Comparison of ENCODE assay signal across 8 cellular contexts in genomic region chr16:70298988-70299938, GRCh38. TPM values are rescaled to one million over a fixed set of nuclear protein-coding genes. Genes with fewer than 3 reads are reported as not detected.
A peak's percentile ranks its signal among the peaks of the same experiment; 100 is the strongest.
DNase-seq lines count a peak whose midpoint lies in the region; ATAC-seq and TF ChIP-seq lines count a peak whose summit lies in the region.

Gene DDX19B, plus strand, starts transcription at chr16:70299186. Its CDS starts 112 bp downstream, at chr16:70299298.

- peaks cover 29% of the 10 kb centered on the region for H3K36me3 Mint-ChIP-seq in CD8-positive, alpha-beta T cell
- peaks cover 3% of the 10 kb centered on the region for H3K36me3 Mint-ChIP-seq in IgD-negative memory B cell
- peaks cover 25% of the 10 kb centered on the region for H3K36me3 Mint-ChIP-seq in natural killer cell treated with Interleukin-12 subunit alpha and Interleukin-12 subunit beta and Interleukin-15 and Interleukin-18, amount 100 ng/mL, for 72 hours

- intact Hi-C loops in CD8-positive, alpha-beta T cell (cut with DNase I, micrococcal nuclease): loop anchor here (1.0 to 2.0 kb wide), 3 partner anchors 10 to 48 kb away; partner anchors contain the start of genes DDX19A (in 2 of the 2) and AARS1 (in 1 of the 2)

- H3K27ac ChIP-seq in CD8-positive, alpha-beta T cell (ENCODE audit: low read depth, low read length): peak within 1 kb of the TSS; percentile 97

- peak within 1 kb of the TSS; percentile 75 for H3K4me3 ChIP-seq in CD8-positive, alpha-beta T cell (ENCODE audit: low read depth, low read length)

- H3K4me1 ChIP-seq in CD8-positive, alpha-beta T cell (ENCODE audit: insufficient read depth, low read length): peaks cover 15% of the 10 kb centered on the region

- no peaks in the 10 kb centered on the region for H3K27me3 Mint-ChIP-seq in CD8-positive, alpha-beta T cell (ENCODE audit: low read depth)
- H3K27me3 Mint-ChIP-seq in IgD-negative memory B cell: no peaks in the 10 kb centered on the region
- H3K27me3 Mint-ChIP-seq in natural killer cell treated with Interleukin-12 subunit alpha and Interleukin-12 subunit beta and Interleukin-15 and Interleukin-18, amount 100 ng/mL, for 72 hours: no peaks in the 10 kb centered on the region
- no peaks in the 10 kb centered on the region for H3K27me3 Mint-ChIP-seq in stimulated activated naive CD8-positive, alpha-beta T cell treated with anti-CD3 and anti-CD28 coated beads, Interleukin-15, amount 100 ng/mL, for 72 hours

- DNase-seq in CD8-positive, alpha-beta T cell: peak; percentile 13 to 76 (median 55)
- peak; percentile 84 for DNase-seq in RPMI8226
- peak; percentile 83 for DNase-seq in activated effector memory CD4-positive, alpha-beta T cell treated with anti-CD3 and anti-CD28 coated beads, Interleukin-2, amount 50 U/mL, for 16 hours
- peak; percentile 30 for DNase-seq in fibroblast of the conjunctiva (ENCODE audit: low read depth)
- peak; percentile 84 for DNase-seq in natural killer cell treated with Interleukin-12 subunit alpha and Interleukin-12 subunit beta and Interleukin-15 and Interleukin-18, amount 100 ng/mL, for 72 hours (ENCODE audit: low spot score)
- DNase-seq in stimulated activated naive CD8-positive, alpha-beta T cell treated with anti-CD3 and anti-CD28 coated beads, Interleukin-15, amount 100 ng/mL, for 72 hours: peak; percentile 42 to 55

- peak within 1 kb of the TSS; percentile 99 for H3K27ac Mint-ChIP-seq in CD8-positive, alpha-beta T cell
- H3K27ac Mint-ChIP-seq in IgD-negative memory B cell: peak within 1 kb of the TSS; percentile 86 to 99 (median 99)
- peak within 1 kb of the TSS; percentile 91 to 99 for H3K27ac Mint-ChIP-seq in natural killer cell treated with Interleukin-12 subunit alpha and Interleukin-12 subunit beta and Interleukin-15 and Interleukin-18, amount 100 ng/mL, for 72 hours
- peak within 1 kb of the TSS; percentile 97 to 99 for H3K27ac Mint-ChIP-seq in stimulated activated naive CD8-positive, alpha-beta T cell treated with anti-CD3 and anti-CD28 coated beads, Interleukin-15, amount 100 ng/mL, for 72 hours

- peak; percentile 81 for ATAC-seq in CD8-positive, alpha-beta T cell
- peak; percentile 86 for ATAC-seq in GM21447 (IDR thresholded peaks at IDR 0.05; ENCODE audit: unreplicated experiment)
- ATAC-seq in natural killer cell treated with Interleukin-12 subunit alpha and Interleukin-12 subunit beta and Interleukin-15 and Interleukin-18, amount 100 ng/mL, for 72 hours: peak; percentile 92 to 93
- peak; percentile 92 for ATAC-seq in stimulated activated naive CD8-positive, alpha-beta T cell treated with anti-CD3 and anti-CD28 coated beads, Interleukin-15, amount 100 ng/mL, for 72 hours

- H3K27me3 ChIP-seq in CD8-positive, alpha-beta T cell (ENCODE audit: insufficient read depth, low read length): no peaks in the 10 kb centered on the region

- peaks cover 43% of the 10 kb centered on the region for H3K4me1 Mint-ChIP-seq in CD8-positive, alpha-beta T cell (ENCODE audit: low read depth)
- H3K4me1 Mint-ChIP-seq in IgD-negative memory B cell: peaks cover 20 to 30% (median 28%) of the 10 kb centered on the region in 3 donors
- H3K4me1 Mint-ChIP-seq in natural killer cell treated with Interleukin-12 subunit alpha and Interleukin-12 subunit beta and Interleukin-15 and Interleukin-18, amount 100 ng/mL, for 72 hours (ENCODE audit: low read depth in 2 of 2): peaks cover 21 to 34% of the 10 kb centered on the region in 2 donors
- H3K4me1 Mint-ChIP-seq in stimulated activated naive CD8-positive, alpha-beta T cell treated with anti-CD3 and anti-CD28 coated beads, Interleukin-15, amount 100 ng/mL, for 72 hours: peaks cover 46% of the 10 kb centered on the region

- no peak for TF ChIP-seq CTCF in CD8-positive, alpha-beta T cell (IDR thresholded peaks at IDR 0.05)

- H3K9me3 Mint-ChIP-seq in CD8-positive, alpha-beta T cell: no peaks in the 10 kb centered on the region
- H3K9me3 Mint-ChIP-seq in IgD-negative memory B cell: peaks cover 3 to 9% (median 3%) of the 10 kb centered on the region in 3 donors
- H3K9me3 Mint-ChIP-seq in natural killer cell treated with Interleukin-12 subunit alpha and Interleukin-12 subunit beta and Interleukin-15 and Interleukin-18, amount 100 ng/mL, for 72 hours: peaks cover 3% of the 10 kb centered on the region
- H3K9me3 Mint-ChIP-seq in stimulated activated naive CD8-positive, alpha-beta T cell treated with anti-CD3 and anti-CD28 coated beads, Interleukin-15, amount 100 ng/mL, for 72 hours: peaks cover 15 to 16% of the 10 kb centered on the region in 2 donors

- CTCF ChIA-PET in CD8-positive, alpha-beta T cell (lab: Charles Lee): interaction anchor here (0.9 to 2.5 kb wide), 4 partner anchors 15 to 227 kb away, joined by 3 to 9 read pairs (median 4); partner anchors contain the start of gene DDX19A

- H3K4me3 Mint-ChIP-seq in CD8-positive, alpha-beta T cell: peak within 1 kb of the TSS; percentile 97
- peak within 1 kb of the TSS; percentile 94 to 98 (median 97) for H3K4me3 Mint-ChIP-seq in IgD-negative memory B cell
- peak within 1 kb of the TSS; percentile 87 for H3K4me3 Mint-ChIP-seq in natural killer cell treated with Interleukin-12 subunit alpha and Interleukin-12 subunit beta and Interleukin-15 and Interleukin-18, amount 100 ng/mL, for 72 hours
- H3K4me3 Mint-ChIP-seq in stimulated activated naive CD8-positive, alpha-beta T cell treated with anti-CD3 and anti-CD28 coated beads, Interleukin-15, amount 100 ng/mL, for 72 hours: peak within 1 kb of the TSS; percentile 92 to 93

- H3K36me3 ChIP-seq in CD8-positive, alpha-beta T cell (ENCODE audit: insufficient read depth, low read length): no peaks in the 10 kb centered on the region

- H3K9me3 ChIP-seq in CD8-positive, alpha-beta T cell (ENCODE audit: low read length): no peaks in the 10 kb centered on the region

- POLR2A ChIA-PET in CD8-positive, alpha-beta T cell (lab: Charles Lee): interaction anchor here (0.6 to 3.5 kb wide), 10 partner anchors 8 to 411 kb away, joined by 3 to 32 read pairs (median 6); partner anchors contain the start of genes AARS1, COG4, DDX19A and EXOSC6

RNA-seq across cellular contexts. Expression of gene DDX19B, which starts in this region (rescaled TPM):
- total RNA-seq in CD8-positive, alpha-beta T cell: 10 to 100 TPM; 30.5 to 33.1 TPM
- 53.8 TPM for polyA plus RNA-seq in IgD-negative memory B cell
- 10 to 100 TPM; 34.6 to 42.3 TPM for total RNA-seq in natural killer cell treated with Interleukin-12 subunit alpha and Interleukin-12 subunit beta and Interleukin-15 and Interleukin-18, amount 100 ng/mL, for 72 hours

Comparison
In these comparisons a context has a peak if more than half of its experiments do, and no peak if none do; other contexts are left out.
1. Peak in every context shown above with its lines: DNase-seq, ATAC-seq, H3K4me3 ChIP-seq and H3K27ac ChIP-seq.
2. DNase-seq: peak in every context shown above with its lines; median percentile 84 in RPMI8226; 84 in natural killer cell treated with Interleukin-12 subunit alpha and Interleukin-12 subunit beta and Interleukin-15 and Interleukin-18, amount 100 ng/mL, for 72 hours; 83 in activated effector memory CD4-positive, alpha-beta T cell treated with anti-CD3 and anti-CD28 coated beads, Interleukin-2, amount 50 U/mL, for 16 hours; 55 in CD8-positive, alpha-beta T cell; 48 in stimulated activated naive CD8-positive, alpha-beta T cell treated with anti-CD3 and anti-CD28 coated beads, Interleukin-15, amount 100 ng/mL, for 72 hours; 30 in fibroblast of the conjunctiva.